1 cellular context compared by ENCODE assay signal in genomic region chr1:229108598-229109201, GRCh38.
TF ChIP-seq lines count a peak whose summit lies in the region.

No MANE protein-coding gene starts in this region.

TF ChIP-seq in HepG2, 621 proteins besides CTCF, POLR2A, EP300 and RAD21 (continued from another document and continues in another):
- TF ChIP-seq, protein P1, sequence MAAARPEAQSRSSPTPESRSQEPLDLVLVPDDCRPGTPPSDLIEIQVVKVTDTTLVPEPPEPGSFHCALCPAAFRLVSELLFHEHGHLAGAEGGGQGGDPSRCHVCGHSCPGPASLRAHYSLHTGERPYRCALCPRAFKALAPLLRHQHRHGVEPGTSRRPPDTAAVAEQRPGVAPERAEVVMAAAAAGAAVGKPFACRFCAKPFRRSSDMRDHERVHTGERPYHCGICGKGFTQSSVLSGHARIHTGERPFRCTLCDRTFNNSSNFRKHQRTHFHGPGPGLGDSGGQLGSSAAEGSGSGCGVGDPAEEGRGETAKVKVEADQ (CRISPR knock-in tag; IDR thresholded peaks at IDR 0.05; ENCODE audit: borderline replicate concordance): 0 out of 2 replicates have a peak, but pooled peaks have one; percentile 49
- no peak for TF ChIP-seq TRIM24 (CRISPR knock-in tag; IDR thresholded peaks at IDR 0.05)
- TF ChIP-seq NRL (CRISPR knock-in tag; IDR thresholded peaks at IDR 0.05; ENCODE audit: borderline replicate concordance): 0 out of 2 replicates have a peak, but pooled peaks have one; percentile 53
- TF ChIP-seq GFI1 (CRISPR knock-in tag; IDR thresholded peaks at IDR 0.05; ENCODE audit: borderline replicate concordance): 0 out of 2 replicates have a peak, but pooled peaks have one; percentile 24
- TF ChIP-seq MEIS2 (CRISPR knock-in tag; IDR thresholded peaks at IDR 0.05): 0 out of 2 replicates have a peak, but pooled peaks have one; percentile 12
- TF ChIP-seq RCOR2 (CRISPR knock-in tag; IDR thresholded peaks at IDR 0.05): no peak; the same call in 1 of the 2 replicates
- peak; percentile 13; the same call in 1 of the 2 replicates for TF ChIP-seq ELF3 (CRISPR knock-in tag; IDR thresholded peaks at IDR 0.05)
- no peak; the same call in 1 of the 2 replicates for TF ChIP-seq HDAC2 (CRISPR knock-in tag; IDR thresholded peaks at IDR 0.05)
- no peak for TF ChIP-seq MAZ (IDR thresholded peaks at IDR 0.05; ENCODE audit: borderline replicate concordance, low read depth, low read length)
- TF ChIP-seq MAZ (CRISPR knock-in tag; IDR thresholded peaks at IDR 0.05; ENCODE audit: low read depth): 0 out of 2 replicates have a peak, but pooled peaks have one; percentile 23
- no peak for TF ChIP-seq ZNF670 (CRISPR knock-in tag; IDR thresholded peaks at IDR 0.05; ENCODE audit: borderline replicate concordance)
- TF ChIP-seq NR2C2 (CRISPR knock-in tag; IDR thresholded peaks at IDR 0.05; ENCODE audit: borderline replicate concordance): peak; percentile 62; the same call in 1 of the 2 replicates
- TF ChIP-seq ZNF556 (CRISPR knock-in tag; IDR thresholded peaks at IDR 0.05; ENCODE audit: borderline replicate concordance): peak; percentile 25; the same call in 1 of the 2 replicates
- TF ChIP-seq ZNF292 (CRISPR knock-in tag; IDR thresholded peaks at IDR 0.05; ENCODE audit: borderline replicate concordance, low read depth): peak; percentile 78; the same call in 1 of the 2 replicates
- TF ChIP-seq HOXA3 (CRISPR knock-in tag; IDR thresholded peaks at IDR 0.05): peak; percentile 54
- TF ChIP-seq FOXA3 (CRISPR knock-in tag; IDR thresholded peaks at IDR 0.05): peak; percentile 17; the same call in 1 of the 2 replicates
- TF ChIP-seq ZNF768 (CRISPR knock-in tag; IDR thresholded peaks at IDR 0.05): peak; percentile 25; the same call in 1 of the 2 replicates
- TF ChIP-seq, protein P2, sequence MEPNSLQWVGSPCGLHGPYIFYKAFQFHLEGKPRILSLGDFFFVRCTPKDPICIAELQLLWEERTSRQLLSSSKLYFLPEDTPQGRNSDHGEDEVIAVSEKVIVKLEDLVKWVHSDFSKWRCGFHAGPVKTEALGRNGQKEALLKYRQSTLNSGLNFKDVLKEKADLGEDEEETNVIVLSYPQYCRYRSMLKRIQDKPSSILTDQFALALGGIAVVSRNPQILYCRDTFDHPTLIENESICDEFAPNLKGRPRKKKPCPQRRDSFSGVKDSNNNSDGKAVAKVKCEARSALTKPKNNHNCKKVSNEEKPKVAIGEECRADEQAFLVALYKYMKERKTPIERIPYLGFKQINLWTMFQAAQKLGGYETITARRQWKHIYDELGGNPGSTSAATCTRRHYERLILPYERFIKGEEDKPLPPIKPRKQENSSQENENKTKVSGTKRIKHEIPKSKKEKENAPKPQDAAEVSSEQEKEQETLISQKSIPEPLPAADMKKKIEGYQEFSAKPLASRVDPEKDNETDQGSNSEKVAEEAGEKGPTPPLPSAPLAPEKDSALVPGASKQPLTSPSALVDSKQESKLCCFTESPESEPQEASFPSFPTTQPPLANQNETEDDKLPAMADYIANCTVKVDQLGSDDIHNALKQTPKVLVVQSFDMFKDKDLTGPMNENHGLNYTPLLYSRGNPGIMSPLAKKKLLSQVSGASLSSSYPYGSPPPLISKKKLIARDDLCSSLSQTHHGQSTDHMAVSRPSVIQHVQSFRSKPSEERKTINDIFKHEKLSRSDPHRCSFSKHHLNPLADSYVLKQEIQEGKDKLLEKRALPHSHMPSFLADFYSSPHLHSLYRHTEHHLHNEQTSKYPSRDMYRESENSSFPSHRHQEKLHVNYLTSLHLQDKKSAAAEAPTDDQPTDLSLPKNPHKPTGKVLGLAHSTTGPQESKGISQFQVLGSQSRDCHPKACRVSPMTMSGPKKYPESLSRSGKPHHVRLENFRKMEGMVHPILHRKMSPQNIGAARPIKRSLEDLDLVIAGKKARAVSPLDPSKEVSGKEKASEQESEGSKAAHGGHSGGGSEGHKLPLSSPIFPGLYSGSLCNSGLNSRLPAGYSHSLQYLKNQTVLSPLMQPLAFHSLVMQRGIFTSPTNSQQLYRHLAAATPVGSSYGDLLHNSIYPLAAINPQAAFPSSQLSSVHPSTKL (CRISPR knock-in tag; IDR thresholded peaks at IDR 0.05): 0 out of 2 replicates have a peak, but pooled peaks have one; percentile 18
- TF ChIP-seq HNF4A (CRISPR knock-in tag; IDR thresholded peaks at IDR 0.05): peak; percentile 74
- TF ChIP-seq HNF4G (IDR thresholded peaks at IDR 0.05; ENCODE audit: borderline replicate concordance, low read depth, low read length): peak; percentile 7; the same call in 1 of the 2 replicates
- TF ChIP-seq HNF4G (CRISPR knock-in tag; IDR thresholded peaks at IDR 0.05; ENCODE audit: borderline replicate concordance, low read depth): no peak
- 0 out of 4 replicates have a peak, but pooled peaks of 1 of the 2 experiments have one; percentile 15 for TF ChIP-seq NR2F1 (CRISPR knock-in tag; IDR thresholded peaks at IDR 0.05)
- TF ChIP-seq ZNF788 (CRISPR knock-in tag; IDR thresholded peaks at IDR 0.05; ENCODE audit: borderline replicate concordance): peak; percentile 50; the same call in 1 of the 2 replicates
- no peak for TF ChIP-seq PRPF4 (IDR thresholded peaks at IDR 0.05; ENCODE audit: low read depth, low read length, poor library complexity, severe bottlenecking)
- TF ChIP-seq ZBTB38 (CRISPR knock-in tag; IDR thresholded peaks at IDR 0.05): peak; percentile 79
- peak; percentile 72; the same call in 1 of the 2 replicates for TF ChIP-seq ZNF652 (CRISPR knock-in tag; IDR thresholded peaks at IDR 0.05; ENCODE audit: borderline replicate concordance, low read depth)
- TF ChIP-seq ZNF543 (CRISPR knock-in tag; IDR thresholded peaks at IDR 0.05): 0 out of 2 replicates have a peak, but pooled peaks have one; percentile 50
- peak; percentile 71 for TF ChIP-seq SALL1 (CRISPR knock-in tag; IDR thresholded peaks at IDR 0.05)
- peak; percentile 28; the same call in 1 of the 2 replicates for TF ChIP-seq SP4 (CRISPR knock-in tag; IDR thresholded peaks at IDR 0.05)
- peak; percentile 59; the same call in 1 of the 2 replicates for TF ChIP-seq MEF2D (CRISPR knock-in tag; IDR thresholded peaks at IDR 0.05)
- TF ChIP-seq STAG1 (CRISPR knock-in tag; IDR thresholded peaks at IDR 0.05): 0 out of 2 replicates have a peak, but pooled peaks have one; percentile 16
- TF ChIP-seq ZNF781 (CRISPR knock-in tag; IDR thresholded peaks at IDR 0.05; ENCODE audit: borderline replicate concordance, not compliant biosample characterization): no peak
- TF ChIP-seq ZNF263 (CRISPR knock-in tag; IDR thresholded peaks at IDR 0.05): peak; percentile 90
- TF ChIP-seq, protein P3, sequence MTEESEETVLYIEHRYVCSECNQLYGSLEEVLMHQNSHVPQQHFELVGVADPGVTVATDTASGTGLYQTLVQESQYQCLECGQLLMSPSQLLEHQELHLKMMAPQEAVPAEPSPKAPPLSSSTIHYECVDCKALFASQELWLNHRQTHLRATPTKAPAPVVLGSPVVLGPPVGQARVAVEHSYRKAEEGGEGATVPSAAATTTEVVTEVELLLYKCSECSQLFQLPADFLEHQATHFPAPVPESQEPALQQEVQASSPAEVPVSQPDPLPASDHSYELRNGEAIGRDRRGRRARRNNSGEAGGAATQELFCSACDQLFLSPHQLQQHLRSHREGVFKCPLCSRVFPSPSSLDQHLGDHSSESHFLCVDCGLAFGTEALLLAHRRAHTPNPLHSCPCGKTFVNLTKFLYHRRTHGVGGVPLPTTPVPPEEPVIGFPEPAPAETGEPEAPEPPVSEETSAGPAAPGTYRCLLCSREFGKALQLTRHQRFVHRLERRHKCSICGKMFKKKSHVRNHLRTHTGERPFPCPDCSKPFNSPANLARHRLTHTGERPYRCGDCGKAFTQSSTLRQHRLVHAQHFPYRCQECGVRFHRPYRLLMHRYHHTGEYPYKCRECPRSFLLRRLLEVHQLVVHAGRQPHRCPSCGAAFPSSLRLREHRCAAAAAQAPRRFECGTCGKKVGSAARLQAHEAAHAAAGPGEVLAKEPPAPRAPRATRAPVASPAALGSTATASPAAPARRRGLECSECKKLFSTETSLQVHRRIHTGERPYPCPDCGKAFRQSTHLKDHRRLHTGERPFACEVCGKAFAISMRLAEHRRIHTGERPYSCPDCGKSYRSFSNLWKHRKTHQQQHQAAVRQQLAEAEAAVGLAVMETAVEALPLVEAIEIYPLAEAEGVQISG (CRISPR knock-in tag; IDR thresholded peaks at IDR 0.05): peak; percentile 16
- TF ChIP-seq DPF2 (CRISPR knock-in tag; IDR thresholded peaks at IDR 0.05; ENCODE audit: borderline replicate concordance, low read depth): 0 out of 2 replicates have a peak, but pooled peaks have one; percentile 39
- no peak for TF ChIP-seq KLF16 (CRISPR knock-in tag; IDR thresholded peaks at IDR 0.05)
- TF ChIP-seq, protein P4, sequence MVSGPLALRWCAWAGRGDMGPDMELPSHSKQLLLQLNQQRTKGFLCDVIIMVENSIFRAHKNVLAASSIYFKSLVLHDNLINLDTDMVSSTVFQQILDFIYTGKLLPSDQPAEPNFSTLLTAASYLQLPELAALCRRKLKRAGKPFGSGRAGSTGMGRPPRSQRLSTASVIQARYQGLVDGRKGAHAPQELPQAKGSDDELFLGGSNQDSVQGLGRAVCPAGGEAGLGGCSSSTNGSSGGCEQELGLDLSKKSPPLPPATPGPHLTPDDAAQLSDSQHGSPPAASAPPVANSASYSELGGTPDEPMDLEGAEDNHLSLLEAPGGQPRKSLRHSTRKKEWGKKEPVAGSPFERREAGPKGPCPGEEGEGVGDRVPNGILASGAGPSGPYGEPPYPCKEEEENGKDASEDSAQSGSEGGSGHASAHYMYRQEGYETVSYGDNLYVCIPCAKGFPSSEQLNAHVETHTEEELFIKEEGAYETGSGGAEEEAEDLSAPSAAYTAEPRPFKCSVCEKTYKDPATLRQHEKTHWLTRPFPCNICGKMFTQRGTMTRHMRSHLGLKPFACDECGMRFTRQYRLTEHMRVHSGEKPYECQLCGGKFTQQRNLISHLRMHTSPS (CRISPR knock-in tag; IDR thresholded peaks at IDR 0.05; ENCODE audit: low read depth): peak; percentile 35; the same call in 1 of the 2 replicates
- TF ChIP-seq, protein P5, sequence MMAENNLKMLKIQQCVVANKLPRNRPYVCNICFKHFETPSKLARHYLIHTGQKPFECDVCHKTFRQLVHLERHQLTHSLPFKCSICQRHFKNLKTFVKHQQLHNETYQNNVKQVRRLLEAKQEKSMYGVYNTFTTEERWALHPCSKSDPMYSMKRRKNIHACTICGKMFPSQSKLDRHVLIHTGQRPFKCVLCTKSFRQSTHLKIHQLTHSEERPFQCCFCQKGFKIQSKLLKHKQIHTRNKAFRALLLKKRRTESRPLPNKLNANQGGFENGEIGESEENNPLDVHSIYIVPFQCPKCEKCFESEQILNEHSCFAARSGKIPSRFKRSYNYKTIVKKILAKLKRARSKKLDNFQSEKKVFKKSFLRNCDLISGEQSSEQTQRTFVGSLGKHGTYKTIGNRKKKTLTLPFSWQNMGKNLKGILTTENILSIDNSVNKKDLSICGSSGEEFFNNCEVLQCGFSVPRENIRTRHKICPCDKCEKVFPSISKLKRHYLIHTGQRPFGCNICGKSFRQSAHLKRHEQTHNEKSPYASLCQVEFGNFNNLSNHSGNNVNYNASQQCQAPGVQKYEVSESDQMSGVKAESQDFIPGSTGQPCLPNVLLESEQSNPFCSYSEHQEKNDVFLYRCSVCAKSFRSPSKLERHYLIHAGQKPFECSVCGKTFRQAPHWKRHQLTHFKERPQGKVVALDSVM (CRISPR knock-in tag; IDR thresholded peaks at IDR 0.05): peak; percentile 54; the same call in 1 of the 2 replicates
- TF ChIP-seq, protein P6, sequence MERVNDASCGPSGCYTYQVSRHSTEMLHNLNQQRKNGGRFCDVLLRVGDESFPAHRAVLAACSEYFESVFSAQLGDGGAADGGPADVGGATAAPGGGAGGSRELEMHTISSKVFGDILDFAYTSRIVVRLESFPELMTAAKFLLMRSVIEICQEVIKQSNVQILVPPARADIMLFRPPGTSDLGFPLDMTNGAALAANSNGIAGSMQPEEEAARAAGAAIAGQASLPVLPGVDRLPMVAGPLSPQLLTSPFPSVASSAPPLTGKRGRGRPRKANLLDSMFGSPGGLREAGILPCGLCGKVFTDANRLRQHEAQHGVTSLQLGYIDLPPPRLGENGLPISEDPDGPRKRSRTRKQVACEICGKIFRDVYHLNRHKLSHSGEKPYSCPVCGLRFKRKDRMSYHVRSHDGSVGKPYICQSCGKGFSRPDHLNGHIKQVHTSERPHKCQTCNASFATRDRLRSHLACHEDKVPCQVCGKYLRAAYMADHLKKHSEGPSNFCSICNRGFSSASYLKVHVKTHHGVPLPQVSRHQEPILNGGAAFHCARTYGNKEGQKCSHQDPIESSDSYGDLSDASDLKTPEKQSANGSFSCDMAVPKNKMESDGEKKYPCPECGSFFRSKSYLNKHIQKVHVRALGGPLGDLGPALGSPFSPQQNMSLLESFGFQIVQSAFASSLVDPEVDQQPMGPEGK (CRISPR knock-in tag; IDR thresholded peaks at IDR 0.05): peak; percentile 19; the same call in 1 of the 2 replicates
- peak; percentile 66; the same call in 1 of the 2 replicates for TF ChIP-seq MTA1 (CRISPR knock-in tag; IDR thresholded peaks at IDR 0.05; ENCODE audit: borderline replicate concordance)
- no peak for TF ChIP-seq UBTF (CRISPR knock-in tag; IDR thresholded peaks at IDR 0.05)
- TF ChIP-seq, protein P7, sequence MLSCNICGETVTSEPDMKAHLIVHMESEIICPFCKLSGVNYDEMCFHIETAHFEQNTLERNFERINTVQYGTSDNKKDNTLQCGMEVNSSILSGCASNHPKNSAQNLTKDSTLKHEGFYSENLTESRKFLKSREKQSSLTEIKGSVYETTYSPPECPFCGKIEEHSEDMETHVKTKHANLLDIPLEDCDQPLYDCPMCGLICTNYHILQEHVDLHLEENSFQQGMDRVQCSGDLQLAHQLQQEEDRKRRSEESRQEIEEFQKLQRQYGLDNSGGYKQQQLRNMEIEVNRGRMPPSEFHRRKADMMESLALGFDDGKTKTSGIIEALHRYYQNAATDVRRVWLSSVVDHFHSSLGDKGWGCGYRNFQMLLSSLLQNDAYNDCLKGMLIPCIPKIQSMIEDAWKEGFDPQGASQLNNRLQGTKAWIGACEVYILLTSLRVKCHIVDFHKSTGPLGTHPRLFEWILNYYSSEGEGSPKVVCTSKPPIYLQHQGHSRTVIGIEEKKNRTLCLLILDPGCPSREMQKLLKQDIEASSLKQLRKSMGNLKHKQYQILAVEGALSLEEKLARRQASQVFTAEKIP (CRISPR knock-in tag; IDR thresholded peaks at IDR 0.05; ENCODE audit: borderline replicate concordance): no peak
- TF ChIP-seq ZNF274 (CRISPR knock-in tag; IDR thresholded peaks at IDR 0.05): peak; percentile 43; the same call in 1 of the 2 replicates
- peak; percentile 93 for TF ChIP-seq PPARG (CRISPR knock-in tag; conservative IDR thresholded peaks at IDR 0.05)
- TF ChIP-seq ZNF343 (CRISPR knock-in tag; IDR thresholded peaks at IDR 0.05): peak; percentile 65; the same call in 1 of the 2 replicates
